ENCODE assay signal across 8 cellular contexts in the genomic region with DNA sequence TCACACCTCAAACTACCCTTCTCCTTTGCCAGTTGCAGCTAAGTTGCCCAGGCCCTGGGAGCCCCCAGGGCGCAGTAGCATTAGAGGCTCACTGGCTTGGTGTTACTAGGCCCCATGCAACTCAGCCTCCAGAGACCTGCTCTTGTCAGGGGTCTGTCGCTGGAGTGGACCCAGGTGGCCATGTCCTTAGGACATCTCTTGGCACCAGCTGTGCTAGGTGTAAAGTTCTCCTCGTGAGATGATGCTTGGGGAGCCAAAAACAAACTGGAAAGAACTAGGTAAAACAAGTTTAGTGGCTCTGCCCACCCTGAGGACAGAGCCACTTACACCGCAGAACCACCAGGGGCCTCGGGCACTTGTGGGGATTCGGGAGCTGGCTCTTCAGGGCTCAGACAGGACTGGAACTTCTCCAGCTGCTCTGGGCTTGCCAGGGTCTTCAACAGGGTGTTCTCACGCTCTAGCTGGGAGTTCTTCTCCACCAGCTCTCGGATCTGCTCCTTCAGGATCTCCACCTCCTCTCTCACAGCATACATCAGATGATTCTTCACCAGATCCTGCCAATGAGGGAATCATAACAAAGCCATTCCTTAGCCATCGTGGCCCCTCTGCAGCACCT.
DNase-seq lines count a peak whose midpoint lies in the region; ATAC-seq and TF ChIP-seq lines count a peak whose summit lies in the region.

No MANE protein-coding gene starts in this region.

- H3F3A ChIP-seq in PC-3 (ENCODE audit: low read length, unreplicated experiment), result no peaks in the 10 kb centered on the region

- POLR2A ChIA-PET in PC-3 (lab: Charles Lee; ENCODE audit: unreplicated experiment), result no interaction called here

- no peaks in the 10 kb centered on the region for H3K9me2 ChIP-seq in PC-3 (replicated peaks; ENCODE audit: low read length)

- peaks cover 33 to 40% of the 10 kb centered on the region in 2 donors for H3K4me1 Mint-ChIP-seq in natural killer cell treated with Interleukin-12 subunit alpha and Interleukin-12 subunit beta and Interleukin-15 and Interleukin-18, amount 100 ng/mL, for 72 hours (ENCODE audit: low read depth in 2 of 2)

- TF ChIP-seq CTCF in PC-3 (conservative IDR thresholded peaks at IDR 0.05; ENCODE audit: low read depth, low read length), result peak; percentile 15; the same call in 1 of the 2 replicates

- H3K4me2 ChIP-seq in BLaER1 treated with 17β-estradiol and CSF1 and Interleukin-3, amounts not matched to agents 10 nM and 100 nM, result peak overlapping the region in 10 of 11 experiments; percentile 68 to 92 (median 86); a peak in 18 of 22 replicates
- H3K4me2 ChIP-seq in PC-3 (ENCODE audit: low read length), result no peak overlapping the region

- intact Hi-C loops in PC-3 (cut with micrococcal nuclease), result no loop called here

- peak overlapping the region in 4 of 10 experiments; percentile 70 to 77 (median 74); a peak in 8 of 20 replicates for H3K4me3 ChIP-seq in BLaER1 treated with 17β-estradiol and CSF1 and Interleukin-3, amounts not matched to agents 10 nM and 100 nM
- no peak overlapping the region for H3K4me3 ChIP-seq in PC-3 (ENCODE audit: low read length)

- H3K27me3 Mint-ChIP-seq in natural killer cell treated with Interleukin-12 subunit alpha and Interleukin-12 subunit beta and Interleukin-15 and Interleukin-18, amount 100 ng/mL, for 72 hours, result peaks cover 0 to 8% of the 10 kb centered on the region in 2 donors

- no peaks in the 10 kb centered on the region for H3K9me3 ChIP-seq in BLaER1 treated with 17β-estradiol and CSF1 and Interleukin-3, amounts not matched to agents 10 nM and 100 nM (replicated peaks in 1 of 11)
- no peaks in the 10 kb centered on the region for H3K9me3 ChIP-seq in PC-3 (ENCODE audit: low read length)

- H4K20me1 ChIP-seq in BLaER1 treated with 17β-estradiol and CSF1 and Interleukin-3, amounts not matched to agents 10 nM and 100 nM, result peaks cover 0 to 48% (median 28%) of the 10 kb centered on the region in 11 experiments; a peak in 19 of 22 replicates
- H4K20me1 ChIP-seq in PC-3 (ENCODE audit: low read length), result no peaks in the 10 kb centered on the region

- H3K36me3 Mint-ChIP-seq in natural killer cell treated with Interleukin-12 subunit alpha and Interleukin-12 subunit beta and Interleukin-15 and Interleukin-18, amount 100 ng/mL, for 72 hours, result no peaks in the 10 kb centered on the region

- no peaks in the 10 kb centered on the region for H3K9me3 Mint-ChIP-seq in natural killer cell treated with Interleukin-12 subunit alpha and Interleukin-12 subunit beta and Interleukin-15 and Interleukin-18, amount 100 ng/mL, for 72 hours

- no peak overlapping the region for H2AFZ ChIP-seq in PC-3 (ENCODE audit: low read length)

- peaks cover 62 to 90% (median 83%) of the 10 kb centered on the region in 11 experiments for H3K27me3 ChIP-seq in BLaER1 treated with 17β-estradiol and CSF1 and Interleukin-3, amounts not matched to agents 10 nM and 100 nM
- no peaks in the 10 kb centered on the region for H3K27me3 ChIP-seq in PC-3 (ENCODE audit: low read length)

- H3K79me2 ChIP-seq in PC-3 (ENCODE audit: low read length), result no peaks in the 10 kb centered on the region

- no TSS peak for BruUV-seq in PC-3 (replicated peaks; lab: Mats Ljungman, UMichigan)

- no peak for ATAC-seq in PC-3
- ATAC-seq in natural killer cell treated with Interleukin-12 subunit alpha and Interleukin-12 subunit beta and Interleukin-15 and Interleukin-18, amount 100 ng/mL, for 72 hours, result no peak
- no peak for ATAC-seq in HG02884 (IDR thresholded peaks at IDR 0.05; ENCODE audit: unreplicated experiment)

- H3K27ac ChIP-seq in BLaER1 treated with 17β-estradiol and CSF1 and Interleukin-3, amounts not matched to agents 10 nM and 100 nM, result peak overlapping the region in 1 of 11 experiments; percentile 25; a peak in 1 of 22 replicates
- no peak overlapping the region for H3K27ac ChIP-seq in PC-3 (ENCODE audit: low read length)

- DNase-seq in PC-3 (no peak), dermis blood vessel endothelial cell (peak; percentile 17), NCI-H345 treated with DMSO at 0.1 percent for 48 hours (lab: John Stamatoyannopoulos, UW; ENCODE audit: unreplicated experiment) (no peak), SK-N-DZ (ENCODE audit: low spot score) (no peak)
- no peak for DNase-seq in natural killer cell treated with Interleukin-12 subunit alpha and Interleukin-12 subunit beta and Interleukin-15 and Interleukin-18, amount 100 ng/mL, for 72 hours (ENCODE audit: low spot score)
- no peak for DNase-seq in stimulated activated CD4-positive, alpha-beta T cell treated with anti-CD3 and anti-CD28 coated beads, Interleukin-2, amount 100 ng/mL, for 24 hours

- peak overlapping the region in 1 of 2 donors; percentile 28 for H3K27ac Mint-ChIP-seq in natural killer cell treated with Interleukin-12 subunit alpha and Interleukin-12 subunit beta and Interleukin-15 and Interleukin-18, amount 100 ng/mL, for 72 hours

- H3K36me3 ChIP-seq in BLaER1 treated with 17β-estradiol and CSF1 and Interleukin-3, amounts not matched to agents 10 nM and 100 nM, result peaks cover 0 to 29% (median 12%) of the 10 kb centered on the region in 11 experiments; a peak in 13 of 22 replicates
- no peaks in the 10 kb centered on the region for H3K36me3 ChIP-seq in PC-3 (ENCODE audit: low read depth, low read length)

- H3K4me1 ChIP-seq in BLaER1 treated with 17β-estradiol and CSF1 and Interleukin-3, amounts not matched to agents 10 nM and 100 nM, result peaks cover 34 to 72% (median 61%) of the 10 kb centered on the region in 10 experiments
- H3K4me1 ChIP-seq in PC-3 (ENCODE audit: insufficient read depth, low read length), result peaks cover 29% of the 10 kb centered on the region

- H3K4me3 Mint-ChIP-seq in natural killer cell treated with Interleukin-12 subunit alpha and Interleukin-12 subunit beta and Interleukin-15 and Interleukin-18, amount 100 ng/mL, for 72 hours, result peak overlapping the region; percentile 15

- CTCF ChIA-PET in PC-3 (lab: Charles Lee), result no interaction called here

- H3K9ac ChIP-seq in BLaER1 treated with 17β-estradiol and CSF1 and Interleukin-3, amounts not matched to agents 10 nM and 100 nM, result peak overlapping the region in 4 of 11 experiments; percentile 7 to 85 (median 56); a peak in 1 of 22 replicates
- H3K9ac ChIP-seq in PC-3 (ENCODE audit: low read length), result no peak overlapping the region
